Comparison of ENCODE assay signal across 8 cellular contexts in genomic region chr12:26123482-26123980, GRCh38. TPM values are rescaled to one million over a fixed set of nuclear protein-coding genes. Genes with fewer than 3 reads are reported as not detected.
DNase-seq lines count a peak whose midpoint lies in the region; ATAC-seq and TF ChIP-seq lines count a peak whose summit lies in the region.

No MANE protein-coding gene starts in this region.

- in situ Hi-C loops in Panc1 (cut with HindIII; ENCODE audit: low pct_unique_long_range_greater_than_20kb, low sequenced_read_pairs) = no loop called here

- no peak overlapping the region for H3K27ac ChIP-seq in CD8-positive, alpha-beta T cell (ENCODE audit: low read depth, low read length)
- H3K27ac ChIP-seq in Panc1 (ENCODE audit: low read length) (peak overlapping the region; percentile 98), ovary (peak overlapping the region in 1 of 2 donors; percentile 94)

- DNase-seq in CD8-positive, alpha-beta T cell = no peak
- DNase-seq in Panc1 (ENCODE audit: low read depth, low spot score) = no peak
- no peak for DNase-seq in endothelial cell (ENCODE audit: low spot score)
- no peak for DNase-seq in ovary
- DNase-seq in Ammon's horn (ENCODE audit: low spot score) = no peak

- peaks cover 53% of the 10 kb centered on the region for H3K27me3 ChIP-seq in CD8-positive, alpha-beta T cell (ENCODE audit: insufficient read depth, low read length)
- H3K27me3 ChIP-seq in Panc1 (ENCODE audit: control insufficient read depth, insufficient read depth, low read length) = peaks cover 5% of the 10 kb centered on the region; the same call in 1 of the 2 replicates
- H3K27me3 ChIP-seq in ovary = no peaks in the 10 kb centered on the region

- no peaks in the 10 kb centered on the region for H3K36me3 Mint-ChIP-seq in CD8-positive, alpha-beta T cell
- no peaks in the 10 kb centered on the region for H3K36me3 Mint-ChIP-seq in endothelial cell (ENCODE audit: low read depth, unreplicated experiment)

- POLR2A ChIA-PET in CD8-positive, alpha-beta T cell (lab: Charles Lee) = no interaction called here
- POLR2A ChIA-PET in Panc1 (lab: Charles Lee) = interaction anchor here (0.5 to 2.0 kb wide), 8 partner anchors 9 to 151 kb away, joined by 3 to 18 read pairs (median 4); no protein-coding TSS in a partner anchor

- no peak overlapping the region for H3K27ac Mint-ChIP-seq in CD8-positive, alpha-beta T cell
- no peak overlapping the region for H3K27ac Mint-ChIP-seq in endothelial cell (ENCODE audit: unreplicated experiment)

- no peaks in the 10 kb centered on the region for H3K9me3 Mint-ChIP-seq in CD8-positive, alpha-beta T cell
- no peaks in the 10 kb centered on the region for H3K9me3 Mint-ChIP-seq in endothelial cell (ENCODE audit: unreplicated experiment)

- no TSS peak for BruUV-seq in Panc1 (replicated peaks; lab: Mats Ljungman, UMichigan)

- 15 to 17% (median 15%) methylated on average over 8 of the region's 8 CpGs for WGBS in ovary, 3 donors

- peaks cover 33% of the 10 kb centered on the region for H3K4me1 ChIP-seq in CD8-positive, alpha-beta T cell (ENCODE audit: insufficient read depth, low read length)
- H3K4me1 ChIP-seq in Panc1 (ENCODE audit: control insufficient read depth, insufficient read depth, low read length) = peaks cover 56% of the 10 kb centered on the region
- H3K4me1 ChIP-seq in ovary (ENCODE audit: insufficient read depth) = peaks cover 5% of the 10 kb centered on the region

- TF ChIP-seq POLR2A in ovary (IDR thresholded peaks at IDR 0.05) = no peak

- TF ChIP-seq CTCF in CD8-positive, alpha-beta T cell (IDR thresholded peaks at IDR 0.05) = no peak
- TF ChIP-seq CTCF in Panc1 (IDR thresholded peaks at IDR 0.05) = peak; percentile 57
- TF ChIP-seq CTCF in endothelial cell (IDR thresholded peaks at IDR 0.05; ENCODE audit: unreplicated experiment) = no peak
- no peak for TF ChIP-seq CTCF in ovary (IDR thresholded peaks at IDR 0.05)

- TF ChIP-seq EP300 in ovary (IDR thresholded peaks at IDR 0.05) = no peak

- H3K4me3 Mint-ChIP-seq in CD8-positive, alpha-beta T cell = peak overlapping the region; percentile 88
- peak overlapping the region; percentile 92 for H3K4me3 Mint-ChIP-seq in endothelial cell (ENCODE audit: unreplicated experiment)

- peaks cover 76% of the 10 kb centered on the region for H3K27me3 Mint-ChIP-seq in CD8-positive, alpha-beta T cell (ENCODE audit: low read depth)
- H3K27me3 Mint-ChIP-seq in endothelial cell (ENCODE audit: unreplicated experiment) = peaks cover 14% of the 10 kb centered on the region

- intact Hi-C loops in CD8-positive, alpha-beta T cell (cut with DNase I, micrococcal nuclease) = loop anchor here in 1 of 2 experiments (10.0 kb wide), 3 partner anchors 711 to 1069 kb away; partner anchors contain the start of genes DNAI7, ETFRF1 and ITPR2
- intact Hi-C loops in Panc1 (cut with micrococcal nuclease; ENCODE audit: unreplicated experiment) = loop anchor here (5.0 kb wide), 1 partner anchor 399 kb away; no protein-coding TSS in a partner anchor
- intact Hi-C loops in ovary (cut with DNase I) = loop anchor here in 2 of 4 donors (10.0 kb wide), 3 partner anchors 71 to 891 kb away; partner anchors contain the start of genes SSPN (in 1 of the 2) and TM7SF3 (in 1 of the 2)

- no peaks in the 10 kb centered on the region for H3K9me3 ChIP-seq in CD8-positive, alpha-beta T cell (ENCODE audit: low read length)
- H3K9me3 ChIP-seq in Panc1 (ENCODE audit: control insufficient read depth, insufficient read depth, low read depth, low read length) (no peaks in the 10 kb centered on the region), ovary (no peaks in the 10 kb centered on the region)

- H3K4me1 Mint-ChIP-seq in CD8-positive, alpha-beta T cell (ENCODE audit: low read depth) = peaks cover 43% of the 10 kb centered on the region
- peaks cover 29% of the 10 kb centered on the region for H3K4me1 Mint-ChIP-seq in endothelial cell (ENCODE audit: unreplicated experiment)

- ATAC-seq in CD8-positive, alpha-beta T cell = no peak
- no peak for ATAC-seq in Panc1
- no peak for ATAC-seq in GM21447 (IDR thresholded peaks at IDR 0.05; ENCODE audit: unreplicated experiment)
- no peak for ATAC-seq in HG03521 (IDR thresholded peaks at IDR 0.05; ENCODE audit: unreplicated experiment)
- ATAC-seq in HG02840 (IDR thresholded peaks at IDR 0.05; ENCODE audit: low FRiP score, unreplicated experiment) = no peak

- H3K4me3 ChIP-seq in CD8-positive, alpha-beta T cell (ENCODE audit: low read depth, low read length) = no peak overlapping the region
- H3K4me3 ChIP-seq in Panc1 (ENCODE audit: low read depth in 2 of 2, low read length in 2 of 2) (peak overlapping the region; percentile 68 to 90), ovary (peak overlapping the region; percentile 59)

- no peaks in the 10 kb centered on the region for H3K36me3 ChIP-seq in CD8-positive, alpha-beta T cell (ENCODE audit: insufficient read depth, low read length)
- no peaks in the 10 kb centered on the region; the same call in 1 of the 2 replicates for H3K36me3 ChIP-seq in Panc1 (ENCODE audit: control insufficient read depth, insufficient read depth, low read length)
- no peaks in the 10 kb centered on the region for H3K36me3 ChIP-seq in ovary

- CTCF ChIA-PET in CD8-positive, alpha-beta T cell (lab: Charles Lee) = interaction anchor here (1.0 to 2.5 kb wide), 3 partner anchors 10 to 76 kb away, joined by 3 to 5 read pairs (median 3); no protein-coding TSS in a partner anchor
- CTCF ChIA-PET in Panc1 (lab: Charles Lee) = interaction anchor here (1.0 to 2.7 kb wide), 3 partner anchors 9 to 151 kb away, joined by 3 to 12 read pairs (median 5); no protein-coding TSS in a partner anchor

RNA-seq across cellular contexts. Expression of gene BHLHE41, which starts 1.3 kb away (rescaled TPM):
- total RNA-seq in CD8-positive, alpha-beta T cell = not detected
- total RNA-seq in Panc1 (2021; ENCODE audit: unreplicated experiment) (147 TPM), endothelial cell (ENCODE audit: unreplicated experiment) (4.0 TPM), ovary (10 to 100 TPM in 6 of 7 donors, 1 to 10 TPM in 1; 6.6 to 42.8 (median 31.8) TPM)
- polyA plus RNA-seq in Panc1 (2012; ENCODE audit: insufficient read length) = 88.0 TPM
- polyA plus RNA-seq in ovary = 10 to 100 TPM in 1 of 2 donors, 1 to 10 TPM in 1; 4.2 to 25.9 TPM
